8 cellular contexts compared by ENCODE assay signal in the genomic region with DNA sequence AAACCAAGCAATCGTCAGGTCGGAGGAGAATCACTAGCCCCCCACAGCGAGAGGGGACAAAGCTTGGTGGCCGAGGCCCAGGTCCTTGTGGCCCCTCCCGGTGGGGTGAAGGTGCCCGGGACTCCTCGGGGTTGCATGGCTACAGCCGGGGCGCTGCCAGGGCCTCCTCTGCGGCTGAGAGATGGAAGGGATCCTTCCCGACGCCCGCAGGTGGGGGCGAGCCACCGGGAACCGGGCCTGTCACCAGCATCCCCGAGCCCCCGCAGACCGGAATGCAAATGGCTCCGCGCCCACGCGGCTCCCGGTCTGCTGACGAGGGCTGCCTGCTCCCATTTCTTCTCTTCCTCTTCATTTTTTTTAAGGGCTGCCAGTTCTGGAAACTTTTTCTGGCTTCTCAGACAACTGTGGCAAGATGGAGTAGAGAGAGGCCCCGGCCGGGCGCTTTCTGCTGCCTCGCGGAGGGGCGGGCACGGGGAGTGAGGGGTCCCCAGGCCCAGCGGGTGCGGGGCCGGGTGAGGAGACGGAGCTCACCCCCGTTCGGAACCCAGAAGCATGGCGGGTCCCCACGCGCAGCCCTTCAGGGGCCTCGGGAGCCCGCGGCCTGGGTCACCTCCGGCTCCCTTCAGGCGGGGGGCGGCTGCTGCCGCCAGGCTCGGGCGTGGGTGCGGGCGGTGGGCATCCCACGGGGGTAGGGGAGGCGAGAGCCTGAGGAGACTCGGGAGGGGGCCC. TPM values are rescaled to one million over a fixed set of nuclear protein-coding genes. Genes with fewer than 3 reads are reported as not detected.
DNase-seq lines count a peak whose midpoint lies in the region; ATAC-seq lines count a peak whose summit lies in the region.

No MANE protein-coding gene starts in this region.

- peak in 43 of 58 donors; percentile 16 to 72 (median 51) for DNase-seq in anterior cingulate cortex (lab: John Stamatoyannopoulos, UW)
- peak; percentile 72 for DNase-seq in iPS-NIHi11 (ENCODE audit: low spot score)
- DNase-seq in stimulated activated naive CD4-positive, alpha-beta T cell treated with Interleukin-2 at 50 U/mL for 16 hours (lab: John Stamatoyannopoulos, UW), result peak; percentile 36
- no peak for DNase-seq in T-helper 9 cell
- no peak for DNase-seq in GDM1 (lab: John Stamatoyannopoulos, UW)
- no peak for DNase-seq in A172 (ENCODE audit: low spot score)

- peak; percentile 1 for ATAC-seq in GM19025 (IDR thresholded peaks at IDR 0.05; ENCODE audit: low read depth, unreplicated experiment)
- ATAC-seq in HG03432 (IDR thresholded peaks at IDR 0.05; ENCODE audit: unreplicated experiment), result peak; percentile 19

RNA-seq across cellular contexts. Expression of gene MELTF, which starts 27.5 kb away (rescaled TPM):
- 57.4 and 67.1 TPM in 2 replicates for total RNA-seq in A172 (2014; rRNA removed; shearing (Covaris generic))

RNA-seq across cellular contexts. Expression of gene PIGZ, which starts 33.5 kb away (rescaled TPM):
- total RNA-seq in A172 (2014; rRNA removed; shearing (Covaris generic)), result 0.59 and 3.2 TPM in 2 replicates

RNA-seq across cellular contexts. Expression of gene NCBP2, which starts 59.8 kb away (rescaled TPM):
- 90.6 and 107 TPM in 2 replicates for total RNA-seq in A172 (2014; rRNA removed; shearing (Covaris generic))

Comparison
In these comparisons a context has a peak if more than half of its experiments do, and no peak if none do; other contexts are left out.
1. DNase-seq: peak in anterior cingulate cortex (43 of 58), iPS-NIHi11 (single experiment) and stimulated activated naive CD4-positive, alpha-beta T cell treated with Interleukin-2 at 50 U/mL for 16 hours (single experiment); none in T-helper 9 cell (single experiment), GDM1 (single experiment) and A172 (single experiment).